In the genomic region with DNA sequence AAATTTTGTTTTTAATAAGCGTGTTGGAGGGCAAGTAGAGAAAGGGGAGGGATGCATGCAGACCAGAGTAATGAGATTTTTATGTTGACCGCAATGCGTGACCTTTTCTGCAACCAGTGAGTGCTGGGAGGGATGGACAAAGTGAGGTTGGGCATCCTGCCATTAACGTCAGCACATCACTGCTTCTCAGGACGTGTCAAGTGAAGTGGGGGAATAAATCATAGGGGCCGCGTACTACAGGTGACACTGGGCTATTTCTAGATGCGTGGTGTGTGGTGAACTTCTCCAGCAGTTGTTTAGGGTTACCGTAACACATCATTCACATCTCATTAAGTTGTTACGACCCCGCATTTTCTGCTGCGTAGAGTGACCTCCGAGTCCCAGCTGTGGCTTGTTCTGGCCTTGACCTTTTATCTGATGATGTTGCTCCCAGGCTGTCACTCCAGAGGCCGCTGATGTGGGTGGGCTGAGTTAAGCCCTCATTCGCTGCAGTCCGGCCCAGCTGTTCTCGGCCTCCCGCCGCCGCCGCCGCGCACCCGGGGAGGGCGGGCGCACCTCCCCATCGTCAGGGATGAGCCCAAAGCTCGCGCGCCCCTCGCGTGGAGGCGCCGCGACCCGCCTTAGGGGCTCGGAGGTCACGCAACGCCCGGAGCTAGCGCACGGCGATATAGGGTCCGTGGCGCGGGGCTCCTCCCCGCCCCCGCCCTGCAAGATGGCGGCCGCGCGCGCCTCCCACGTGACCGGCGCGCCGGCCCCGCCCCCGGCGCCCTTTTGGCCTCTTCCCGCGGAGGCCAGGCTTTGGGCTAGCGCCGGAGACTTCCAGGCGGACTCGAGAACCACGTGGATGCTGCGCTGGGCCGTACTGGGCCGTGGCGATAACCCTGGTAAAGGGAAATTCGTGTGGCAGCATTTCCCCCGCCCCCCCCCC, we compare ENCODE assay signal across 1 cellular context.
A peak's percentile ranks its signal among the peaks of the same experiment; 100 is the strongest.
TF ChIP-seq lines count a peak whose summit lies in the region.

No MANE protein-coding gene starts in this region.

TF ChIP-seq in HepG2, 621 proteins besides CTCF, POLR2A, EP300 and RAD21 (continued from another document and continues in another):
- TF ChIP-seq, protein P1, sequence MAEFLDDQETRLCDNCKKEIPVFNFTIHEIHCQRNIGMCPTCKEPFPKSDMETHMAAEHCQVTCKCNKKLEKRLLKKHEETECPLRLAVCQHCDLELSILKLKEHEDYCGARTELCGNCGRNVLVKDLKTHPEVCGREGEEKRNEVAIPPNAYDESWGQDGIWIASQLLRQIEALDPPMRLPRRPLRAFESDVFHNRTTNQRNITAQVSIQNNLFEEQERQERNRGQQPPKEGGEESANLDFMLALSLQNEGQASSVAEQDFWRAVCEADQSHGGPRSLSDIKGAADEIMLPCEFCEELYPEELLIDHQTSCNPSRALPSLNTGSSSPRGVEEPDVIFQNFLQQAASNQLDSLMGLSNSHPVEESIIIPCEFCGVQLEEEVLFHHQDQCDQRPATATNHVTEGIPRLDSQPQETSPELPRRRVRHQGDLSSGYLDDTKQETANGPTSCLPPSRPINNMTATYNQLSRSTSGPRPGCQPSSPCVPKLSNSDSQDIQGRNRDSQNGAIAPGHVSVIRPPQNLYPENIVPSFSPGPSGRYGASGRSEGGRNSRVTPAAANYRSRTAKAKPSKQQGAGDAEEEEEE (CRISPR knock-in tag; IDR thresholded peaks at IDR 0.05; ENCODE audit: borderline replicate concordance), result no peak
- TF ChIP-seq TBX2 (CRISPR knock-in tag; IDR thresholded peaks at IDR 0.05; ENCODE audit: borderline replicate concordance), result peak; percentile 78; the same call in 1 of the 2 replicates
- TF ChIP-seq, protein P2, sequence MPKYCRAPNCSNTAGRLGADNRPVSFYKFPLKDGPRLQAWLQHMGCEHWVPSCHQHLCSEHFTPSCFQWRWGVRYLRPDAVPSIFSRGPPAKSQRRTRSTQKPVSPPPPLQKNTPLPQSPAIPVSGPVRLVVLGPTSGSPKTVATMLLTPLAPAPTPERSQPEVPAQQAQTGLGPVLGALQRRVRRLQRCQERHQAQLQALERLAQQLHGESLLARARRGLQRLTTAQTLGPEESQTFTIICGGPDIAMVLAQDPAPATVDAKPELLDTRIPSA (CRISPR knock-in tag; IDR thresholded peaks at IDR 0.05; ENCODE audit: borderline replicate concordance), result no peak
- TF ChIP-seq ZKSCAN1 (IDR thresholded peaks at IDR 0.05; ENCODE audit: low read length), result no peak
- TF ChIP-seq CHD2 (IDR thresholded peaks at IDR 0.05; ENCODE audit: low read depth, low read length), result no peak
- TF ChIP-seq, protein P3, sequence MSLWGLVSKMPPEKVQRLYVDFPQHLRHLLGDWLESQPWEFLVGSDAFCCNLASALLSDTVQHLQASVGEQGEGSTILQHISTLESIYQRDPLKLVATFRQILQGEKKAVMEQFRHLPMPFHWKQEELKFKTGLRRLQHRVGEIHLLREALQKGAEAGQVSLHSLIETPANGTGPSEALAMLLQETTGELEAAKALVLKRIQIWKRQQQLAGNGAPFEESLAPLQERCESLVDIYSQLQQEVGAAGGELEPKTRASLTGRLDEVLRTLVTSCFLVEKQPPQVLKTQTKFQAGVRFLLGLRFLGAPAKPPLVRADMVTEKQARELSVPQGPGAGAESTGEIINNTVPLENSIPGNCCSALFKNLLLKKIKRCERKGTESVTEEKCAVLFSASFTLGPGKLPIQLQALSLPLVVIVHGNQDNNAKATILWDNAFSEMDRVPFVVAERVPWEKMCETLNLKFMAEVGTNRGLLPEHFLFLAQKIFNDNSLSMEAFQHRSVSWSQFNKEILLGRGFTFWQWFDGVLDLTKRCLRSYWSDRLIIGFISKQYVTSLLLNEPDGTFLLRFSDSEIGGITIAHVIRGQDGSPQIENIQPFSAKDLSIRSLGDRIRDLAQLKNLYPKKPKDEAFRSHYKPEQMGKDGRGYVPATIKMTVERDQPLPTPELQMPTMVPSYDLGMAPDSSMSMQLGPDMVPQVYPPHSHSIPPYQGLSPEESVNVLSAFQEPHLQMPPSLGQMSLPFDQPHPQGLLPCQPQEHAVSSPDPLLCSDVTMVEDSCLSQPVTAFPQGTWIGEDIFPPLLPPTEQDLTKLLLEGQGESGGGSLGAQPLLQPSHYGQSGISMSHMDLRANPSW (CRISPR knock-in tag; IDR thresholded peaks at IDR 0.05; ENCODE audit: borderline replicate concordance), result no peak
- no peak for TF ChIP-seq ARID2 (CRISPR knock-in tag; IDR thresholded peaks at IDR 0.05; ENCODE audit: borderline replicate concordance)
- no peak for TF ChIP-seq ZFAT (CRISPR knock-in tag; conservative IDR thresholded peaks at IDR 0.05)
- TF ChIP-seq, protein P4, sequence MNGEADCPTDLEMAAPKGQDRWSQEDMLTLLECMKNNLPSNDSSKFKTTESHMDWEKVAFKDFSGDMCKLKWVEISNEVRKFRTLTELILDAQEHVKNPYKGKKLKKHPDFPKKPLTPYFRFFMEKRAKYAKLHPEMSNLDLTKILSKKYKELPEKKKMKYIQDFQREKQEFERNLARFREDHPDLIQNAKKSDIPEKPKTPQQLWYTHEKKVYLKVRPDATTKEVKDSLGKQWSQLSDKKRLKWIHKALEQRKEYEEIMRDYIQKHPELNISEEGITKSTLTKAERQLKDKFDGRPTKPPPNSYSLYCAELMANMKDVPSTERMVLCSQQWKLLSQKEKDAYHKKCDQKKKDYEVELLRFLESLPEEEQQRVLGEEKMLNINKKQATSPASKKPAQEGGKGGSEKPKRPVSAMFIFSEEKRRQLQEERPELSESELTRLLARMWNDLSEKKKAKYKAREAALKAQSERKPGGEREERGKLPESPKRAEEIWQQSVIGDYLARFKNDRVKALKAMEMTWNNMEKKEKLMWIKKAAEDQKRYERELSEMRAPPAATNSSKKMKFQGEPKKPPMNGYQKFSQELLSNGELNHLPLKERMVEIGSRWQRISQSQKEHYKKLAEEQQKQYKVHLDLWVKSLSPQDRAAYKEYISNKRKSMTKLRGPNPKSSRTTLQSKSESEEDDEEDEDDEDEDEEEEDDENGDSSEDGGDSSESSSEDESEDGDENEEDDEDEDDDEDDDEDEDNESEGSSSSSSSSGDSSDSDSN (CRISPR knock-in tag; IDR thresholded peaks at IDR 0.05), result peak; percentile 66
- no peak for TF ChIP-seq ISX (CRISPR knock-in tag; conservative IDR thresholded peaks at IDR 0.05)
- TF ChIP-seq SRSF1 (optimal IDR thresholded peaks at IDR 0.05; ENCODE audit: low read depth, low read length), result peak; percentile 57
- TF ChIP-seq, protein P5, sequence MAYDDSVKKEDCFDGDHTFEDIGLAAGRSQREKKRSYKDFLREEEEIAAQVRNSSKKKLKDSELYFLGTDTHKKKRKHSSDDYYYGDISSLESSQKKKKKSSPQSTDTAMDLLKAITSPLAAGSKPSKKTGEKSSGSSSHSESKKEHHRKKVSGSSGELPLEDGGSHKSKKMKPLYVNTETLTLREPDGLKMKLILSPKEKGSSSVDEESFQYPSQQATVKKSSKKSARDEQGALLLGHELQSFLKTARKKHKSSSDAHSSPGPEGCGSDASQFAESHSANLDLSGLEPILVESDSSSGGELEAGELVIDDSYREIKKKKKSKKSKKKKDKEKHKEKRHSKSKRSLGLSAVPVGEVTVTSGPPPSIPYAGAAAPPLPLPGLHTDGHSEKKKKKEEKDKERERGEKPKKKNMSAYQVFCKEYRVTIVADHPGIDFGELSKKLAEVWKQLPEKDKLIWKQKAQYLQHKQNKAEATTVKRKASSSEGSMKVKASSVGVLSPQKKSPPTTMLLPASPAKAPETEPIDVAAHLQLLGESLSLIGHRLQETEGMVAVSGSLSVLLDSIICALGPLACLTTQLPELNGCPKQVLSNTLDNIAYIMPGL (CRISPR knock-in tag; IDR thresholded peaks at IDR 0.05; ENCODE audit: borderline replicate concordance in 1 of 2, low read depth in 1 of 2), result peak; percentile 20 to 78; a peak in 3 of 4 replicates
- no peak for TF ChIP-seq WIZ (CRISPR knock-in tag; IDR thresholded peaks at IDR 0.05)
- TF ChIP-seq, protein P6, sequence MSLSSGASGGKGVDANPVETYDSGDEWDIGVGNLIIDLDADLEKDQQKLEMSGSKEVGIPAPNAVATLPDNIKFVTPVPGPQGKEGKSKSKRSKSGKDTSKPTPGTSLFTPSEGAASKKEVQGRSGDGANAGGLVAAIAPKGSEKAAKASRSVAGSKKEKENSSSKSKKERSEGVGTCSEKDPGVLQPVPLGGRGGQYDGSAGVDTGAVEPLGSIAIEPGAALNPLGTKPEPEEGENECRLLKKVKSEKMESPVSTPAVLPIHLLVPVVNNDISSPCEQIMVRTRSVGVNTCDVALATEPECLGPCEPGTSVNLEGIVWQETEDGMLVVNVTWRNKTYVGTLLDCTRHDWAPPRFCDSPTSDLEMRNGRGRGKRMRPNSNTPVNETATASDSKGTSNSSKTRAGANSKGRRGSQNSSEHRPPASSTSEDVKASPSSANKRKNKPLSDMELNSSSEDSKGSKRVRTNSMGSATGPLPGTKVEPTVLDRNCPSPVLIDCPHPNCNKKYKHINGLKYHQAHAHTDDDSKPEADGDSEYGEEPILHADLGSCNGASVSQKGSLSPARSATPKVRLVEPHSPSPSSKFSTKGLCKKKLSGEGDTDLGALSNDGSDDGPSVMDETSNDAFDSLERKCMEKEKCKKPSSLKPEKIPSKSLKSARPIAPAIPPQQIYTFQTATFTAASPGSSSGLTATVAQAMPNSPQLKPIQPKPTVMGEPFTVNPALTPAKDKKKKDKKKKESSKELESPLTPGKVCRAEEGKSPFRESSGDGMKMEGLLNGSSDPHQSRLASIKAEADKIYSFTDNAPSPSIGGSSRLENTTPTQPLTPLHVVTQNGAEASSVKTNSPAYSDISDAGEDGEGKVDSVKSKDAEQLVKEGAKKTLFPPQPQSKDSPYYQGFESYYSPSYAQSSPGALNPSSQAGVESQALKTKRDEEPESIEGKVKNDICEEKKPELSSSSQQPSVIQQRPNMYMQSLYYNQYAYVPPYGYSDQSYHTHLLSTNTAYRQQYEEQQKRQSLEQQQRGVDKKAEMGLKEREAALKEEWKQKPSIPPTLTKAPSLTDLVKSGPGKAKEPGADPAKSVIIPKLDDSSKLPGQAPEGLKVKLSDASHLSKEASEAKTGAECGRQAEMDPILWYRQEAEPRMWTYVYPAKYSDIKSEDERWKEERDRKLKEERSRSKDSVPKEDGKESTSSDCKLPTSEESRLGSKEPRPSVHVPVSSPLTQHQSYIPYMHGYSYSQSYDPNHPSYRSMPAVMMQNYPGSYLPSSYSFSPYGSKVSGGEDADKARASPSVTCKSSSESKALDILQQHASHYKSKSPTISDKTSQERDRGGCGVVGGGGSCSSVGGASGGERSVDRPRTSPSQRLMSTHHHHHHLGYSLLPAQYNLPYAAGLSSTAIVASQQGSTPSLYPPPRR (CRISPR knock-in tag; IDR thresholded peaks at IDR 0.05; ENCODE audit: borderline replicate concordance), result peak; percentile 83
- TF ChIP-seq TAF15 (IDR thresholded peaks at IDR 0.05; ENCODE audit: low read depth, low read length, poor library complexity, severe bottlenecking), result no peak
- TF ChIP-seq MATR3 (CRISPR knock-in tag; IDR thresholded peaks at IDR 0.05), result no peak
- TF ChIP-seq, protein P7, sequence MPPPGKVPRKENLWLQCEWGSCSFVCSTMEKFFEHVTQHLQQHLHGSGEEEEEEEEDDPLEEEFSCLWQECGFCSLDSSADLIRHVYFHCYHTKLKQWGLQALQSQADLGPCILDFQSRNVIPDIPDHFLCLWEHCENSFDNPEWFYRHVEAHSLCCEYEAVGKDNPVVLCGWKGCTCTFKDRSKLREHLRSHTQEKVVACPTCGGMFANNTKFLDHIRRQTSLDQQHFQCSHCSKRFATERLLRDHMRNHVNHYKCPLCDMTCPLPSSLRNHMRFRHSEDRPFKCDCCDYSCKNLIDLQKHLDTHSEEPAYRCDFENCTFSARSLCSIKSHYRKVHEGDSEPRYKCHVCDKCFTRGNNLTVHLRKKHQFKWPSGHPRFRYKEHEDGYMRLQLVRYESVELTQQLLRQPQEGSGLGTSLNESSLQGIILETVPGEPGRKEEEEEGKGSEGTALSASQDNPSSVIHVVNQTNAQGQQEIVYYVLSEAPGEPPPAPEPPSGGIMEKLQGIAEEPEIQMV (CRISPR knock-in tag; IDR thresholded peaks at IDR 0.05; ENCODE audit: low read depth), result no peak
- TF ChIP-seq TRIM24 (CRISPR knock-in tag; IDR thresholded peaks at IDR 0.05), result no peak
- TF ChIP-seq, protein P8, sequence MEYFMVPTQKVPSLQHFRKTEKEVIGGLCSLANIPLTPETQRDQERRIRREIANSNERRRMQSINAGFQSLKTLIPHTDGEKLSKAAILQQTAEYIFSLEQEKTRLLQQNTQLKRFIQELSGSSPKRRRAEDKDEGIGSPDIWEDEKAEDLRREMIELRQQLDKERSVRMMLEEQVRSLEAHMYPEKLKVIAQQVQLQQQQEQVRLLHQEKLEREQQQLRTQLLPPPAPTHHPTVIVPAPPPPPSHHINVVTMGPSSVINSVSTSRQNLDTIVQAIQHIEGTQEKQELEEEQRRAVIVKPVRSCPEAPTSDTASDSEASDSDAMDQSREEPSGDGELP (IDR thresholded peaks at IDR 0.05; ENCODE audit: borderline replicate concordance, low read depth), result peak; percentile 97
- TF ChIP-seq ZMAT3 (CRISPR knock-in tag; conservative IDR thresholded peaks at IDR 0.05), result 0 out of 2 replicates have a peak, but pooled peaks have one; percentile 68
- no peak for TF ChIP-seq ZNF224 (CRISPR knock-in tag; IDR thresholded peaks at IDR 0.05)
- no peak for TF ChIP-seq ZNF251 (CRISPR knock-in tag; IDR thresholded peaks at IDR 0.05)
- no peak for TF ChIP-seq FOXK2 (IDR thresholded peaks at IDR 0.05)
- TF ChIP-seq, protein P9, sequence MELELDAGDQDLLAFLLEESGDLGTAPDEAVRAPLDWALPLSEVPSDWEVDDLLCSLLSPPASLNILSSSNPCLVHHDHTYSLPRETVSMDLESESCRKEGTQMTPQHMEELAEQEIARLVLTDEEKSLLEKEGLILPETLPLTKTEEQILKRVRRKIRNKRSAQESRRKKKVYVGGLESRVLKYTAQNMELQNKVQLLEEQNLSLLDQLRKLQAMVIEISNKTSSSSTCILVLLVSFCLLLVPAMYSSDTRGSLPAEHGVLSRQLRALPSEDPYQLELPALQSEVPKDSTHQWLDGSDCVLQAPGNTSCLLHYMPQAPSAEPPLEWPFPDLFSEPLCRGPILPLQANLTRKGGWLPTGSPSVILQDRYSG (CRISPR knock-in tag; IDR thresholded peaks at IDR 0.05), result no peak; the same call in 1 of the 2 replicates
- no peak for TF ChIP-seq EED (CRISPR knock-in tag; IDR thresholded peaks at IDR 0.05)
- TF ChIP-seq, protein P10, sequence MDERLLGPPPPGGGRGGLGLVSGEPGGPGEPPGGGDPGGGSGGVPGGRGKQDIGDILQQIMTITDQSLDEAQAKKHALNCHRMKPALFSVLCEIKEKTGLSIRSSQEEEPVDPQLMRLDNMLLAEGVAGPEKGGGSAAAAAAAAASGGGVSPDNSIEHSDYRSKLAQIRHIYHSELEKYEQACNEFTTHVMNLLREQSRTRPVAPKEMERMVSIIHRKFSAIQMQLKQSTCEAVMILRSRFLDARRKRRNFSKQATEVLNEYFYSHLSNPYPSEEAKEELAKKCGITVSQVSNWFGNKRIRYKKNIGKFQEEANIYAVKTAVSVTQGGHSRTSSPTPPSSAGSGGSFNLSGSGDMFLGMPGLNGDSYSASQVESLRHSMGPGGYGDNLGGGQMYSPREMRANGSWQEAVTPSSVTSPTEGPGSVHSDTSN (CRISPR knock-in tag; IDR thresholded peaks at IDR 0.05), result peak; percentile 70
- no peak for TF ChIP-seq SETDB1 (CRISPR knock-in tag; IDR thresholded peaks at IDR 0.05; ENCODE audit: borderline replicate concordance)
- no peak for TF ChIP-seq SIX4 (CRISPR knock-in tag; IDR thresholded peaks at IDR 0.05)
- TF ChIP-seq ZNF3 (CRISPR knock-in tag; IDR thresholded peaks at IDR 0.05), result no peak
- peak; percentile 83; the same call in 1 of the 2 replicates for TF ChIP-seq KDM5B (CRISPR knock-in tag; IDR thresholded peaks at IDR 0.05; ENCODE audit: borderline replicate concordance)
- no peak for TF ChIP-seq ZNF10 (CRISPR knock-in tag; IDR thresholded peaks at IDR 0.05; ENCODE audit: borderline replicate concordance, low read depth)
- no peak for TF ChIP-seq SMYD3 (CRISPR knock-in tag; IDR thresholded peaks at IDR 0.05)
- no peak for TF ChIP-seq CREB1 (IDR thresholded peaks at IDR 0.05)
- TF ChIP-seq CREB1 (CRISPR knock-in tag; IDR thresholded peaks at IDR 0.05), result no peak; the same call in 1 of the 2 replicates
- TF ChIP-seq JARID2 (CRISPR knock-in tag; IDR thresholded peaks at IDR 0.05; ENCODE audit: insufficient replicate concordance), result no peak
- 0 out of 2 replicates have a peak, but pooled peaks have one; percentile 5 for TF ChIP-seq ZNF30 (CRISPR knock-in tag; IDR thresholded peaks at IDR 0.05)
- peak; percentile 41 for TF ChIP-seq MED8 (CRISPR knock-in tag; IDR thresholded peaks at IDR 0.05; ENCODE audit: insufficient replicate concordance)
